8 cellular contexts compared by ENCODE assay signal in the genomic region with DNA sequence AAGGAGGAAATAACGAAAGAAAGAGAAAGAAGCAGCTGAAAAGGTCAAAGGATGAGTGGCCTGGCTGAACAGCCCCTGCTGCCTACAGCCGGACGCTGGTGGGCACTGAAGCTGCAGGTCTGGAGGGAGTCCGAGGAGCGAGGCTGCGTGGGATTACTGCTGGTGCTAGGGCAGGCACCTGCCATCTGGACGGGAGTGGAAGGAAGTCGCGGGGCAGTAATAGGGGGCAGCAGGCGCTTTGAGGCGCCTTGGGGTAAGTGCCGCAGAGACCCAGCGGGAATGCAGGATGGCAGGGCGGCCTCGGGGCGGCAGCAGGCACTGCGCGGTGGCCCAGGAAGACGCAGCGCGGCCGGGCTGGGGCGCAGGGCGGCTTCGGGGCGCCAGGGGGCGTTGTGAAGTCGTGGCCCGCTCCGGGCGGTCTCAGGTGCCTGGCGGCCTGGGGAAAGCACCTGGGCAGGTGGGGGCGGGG.
DNase-seq lines count a peak whose midpoint lies in the region; ATAC-seq and TF ChIP-seq lines count a peak whose summit lies in the region.

No MANE protein-coding gene starts in this region.

- H3K4me3 ChIP-seq in brain microvascular endothelial cell (ENCODE audit: low read depth, low read length): no peak overlapping the region
- H3K4me3 ChIP-seq in iPS-20b (ENCODE audit: low read length): peak overlapping the region; percentile 57

- TF ChIP-seq CTCF in GM12874 (IDR thresholded peaks at IDR 0.05; ENCODE audit: insufficient read depth, low read depth, low read length) (peak; percentile 98), VCaP (conservative IDR thresholded peaks at IDR 0.05) (peak; percentile 96), brain microvascular endothelial cell (IDR thresholded peaks at IDR 0.05; ENCODE audit: low read depth, low read length, missing control alignments) (peak; percentile 70)

- peak; percentile 71 for ATAC-seq in HG02840 (IDR thresholded peaks at IDR 0.05; ENCODE audit: low FRiP score, unreplicated experiment)

- H3K27me3 ChIP-seq in brain microvascular endothelial cell (replicated peaks) (peaks cover 21% of the 10 kb centered on the region), iPS-20b (ENCODE audit: insufficient read depth, low read length) (peaks cover 51% of the 10 kb centered on the region)

- no peaks in the 10 kb centered on the region for H3K36me3 ChIP-seq in brain microvascular endothelial cell (replicated peaks)
- no peaks in the 10 kb centered on the region for H3K36me3 ChIP-seq in iPS-20b (ENCODE audit: insufficient read depth, low read depth, low read length)

- no peaks in the 10 kb centered on the region for H3K9me3 ChIP-seq in iPS-20b (ENCODE audit: insufficient read depth, low read depth, low read length)

- H3K27ac ChIP-seq in VCaP: peak overlapping the region; percentile 49; the same call in 1 of the 2 replicates
- H3K27ac ChIP-seq in brain microvascular endothelial cell: no peak overlapping the region
- no peak overlapping the region for H3K27ac ChIP-seq in iPS-20b (ENCODE audit: low read length)

- H3K4me1 ChIP-seq in iPS-20b (ENCODE audit: insufficient read depth, low read length): no peaks in the 10 kb centered on the region

- in situ Hi-C loops in brain microvascular endothelial cell (cut with HindIII; ENCODE audit: low pct_ligation_motif_present, low sequenced_read_pairs): no loop called here

- H3K9ac ChIP-seq in iPS-20b (ENCODE audit: low read depth, low read length): no peak overlapping the region

- DNase-seq in NCI-H1694 treated with DMSO at 0.1 percent for 48 hours (lab: John Stamatoyannopoulos, UW) (peak; percentile 75), brain microvascular endothelial cell (peak; percentile 41), HCEC 1CT (no peak)
- peak; percentile 64 for DNase-seq in stimulated activated CD4-positive, alpha-beta T cell treated with anti-CD3 and anti-CD28 coated beads, Interleukin-12 subunit alpha, Interleukin-12 subunit beta, amount 100 ng/mL, for 4 hours
